Comparison of ENCODE assay signal across 10 cellular contexts in the genomic region with DNA sequence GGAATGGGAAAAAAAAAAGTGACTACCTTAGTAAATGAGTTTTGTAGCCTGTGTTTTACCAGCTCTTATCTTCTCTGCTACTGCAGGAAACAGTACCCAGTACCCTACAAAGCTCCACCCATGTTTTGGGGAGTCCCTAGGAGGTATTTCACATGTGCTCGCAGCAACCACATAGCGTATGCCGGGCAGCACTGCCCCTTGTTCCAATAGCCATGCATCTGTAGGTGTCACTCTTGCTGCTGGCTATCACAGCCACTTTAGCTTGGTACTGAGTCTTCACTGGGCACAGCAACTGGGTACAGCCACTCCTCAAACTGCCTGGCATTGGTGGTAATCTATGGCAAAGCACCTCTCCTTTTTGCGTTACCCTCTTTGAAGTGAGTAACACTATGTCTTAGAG. TPM values are rescaled to one million over a fixed set of nuclear protein-coding genes. Genes with fewer than 3 reads are reported as not detected.
DNase-seq lines count a peak whose midpoint lies in the region; ATAC-seq and TF ChIP-seq lines count a peak whose summit lies in the region.
"Had no signal": no experiment of that assay in that cellular context is flagged by ENCODE, and none has a peak within 500 bp of the region (broad histone marks: within the 10 kb centered on the region; RNA-seq: fewer than 3 reads in every experiment).

No MANE protein-coding gene starts in this region.

- peak; percentile 2 for DNase-seq in DMS 273 (lab: John Stamatoyannopoulos, UW; ENCODE audit: unreplicated experiment)
- no peak for DNase-seq in DMS 273 treated with DMSO at 0.1 percent for 48 hours (lab: John Stamatoyannopoulos, UW)
- peak; percentile 36 for DNase-seq in M059J (ENCODE audit: low read depth)
- peak; percentile 37 for DNase-seq in activated T-helper 1 cell treated with anti-CD3 and anti-CD28 coated beads, Interleukin-12 subunit alpha, Interleukin-12 subunit beta, Interleukin-2, Interleukin-4 antibody, amounts not matched to agents 30 ng/mL and 10 ng/mL and 1 ng/mL, durations not matched to agents 14 hours and 24 hours and 36 hours (ENCODE audit: low spot score)
- no peak for DNase-seq in nephron progenitor cell
- no peak for DNase-seq in endothelial cell (ENCODE audit: low spot score)
- DNase-seq: ovary, Right ventricle myocardium superior had no signal

- ATAC-seq in GM19351 (IDR thresholded peaks at IDR 0.05; ENCODE audit: unreplicated experiment), result no peak
- ATAC-seq in activated CD4-positive, CD25-positive, alpha-beta regulatory T cell treated with anti-CD3 and anti-CD28 coated beads, Interleukin-2, amount 50 U/mL, for 24 hours, result no peak

- H3K27me3 Mint-ChIP-seq in activated T-helper 1 cell treated with anti-CD3 and anti-CD28 coated beads, Interleukin-12 subunit alpha, Interleukin-12 subunit beta, Interleukin-2, Interleukin-4 antibody, amounts not matched to agents 30 ng/mL and 10 ng/mL and 1 ng/mL, durations not matched to agents 14 hours and 24 hours and 36 hours (ENCODE audit: insufficient read depth), result peaks cover 2% of the 10 kb centered on the region
- H3K27me3 Mint-ChIP-seq in nephron progenitor cell (ENCODE audit: low read depth, poor library complexity) (peaks cover 4% of the 10 kb centered on the region), endothelial cell (ENCODE audit: unreplicated experiment) (no peaks in the 10 kb centered on the region)

- H3K4me3 Mint-ChIP-seq in activated T-helper 1 cell treated with anti-CD3 and anti-CD28 coated beads, Interleukin-12 subunit alpha, Interleukin-12 subunit beta, Interleukin-2, Interleukin-4 antibody, amounts not matched to agents 30 ng/mL and 10 ng/mL and 1 ng/mL, durations not matched to agents 14 hours and 24 hours and 36 hours, result peak overlapping the region; percentile 52
- H3K4me3 Mint-ChIP-seq in nephron progenitor cell (peak overlapping the region; percentile 44), endothelial cell (ENCODE audit: unreplicated experiment) (no peak overlapping the region)

- TF ChIP-seq CTCF in nephron progenitor cell (IDR thresholded peaks at IDR 0.05) (no peak), endothelial cell (IDR thresholded peaks at IDR 0.05; ENCODE audit: unreplicated experiment) (no peak)

- intact Hi-C loops in activated T-helper 1 cell treated with anti-CD3 and anti-CD28 coated beads, Interleukin-12 subunit alpha, Interleukin-12 subunit beta, Interleukin-2, Interleukin-4 antibody, amounts not matched to agents 30 ng/mL and 10 ng/mL and 1 ng/mL, durations not matched to agents 14 hours and 24 hours and 36 hours (cut with micrococcal nuclease), result loop anchor here (1.0 kb wide), 1 partner anchor 40 kb away; no protein-coding TSS in a partner anchor

- H3K9me3 Mint-ChIP-seq in activated T-helper 1 cell treated with anti-CD3 and anti-CD28 coated beads, Interleukin-12 subunit alpha, Interleukin-12 subunit beta, Interleukin-2, Interleukin-4 antibody, amounts not matched to agents 30 ng/mL and 10 ng/mL and 1 ng/mL, durations not matched to agents 14 hours and 24 hours and 36 hours, result no peaks in the 10 kb centered on the region
- H3K9me3 Mint-ChIP-seq in nephron progenitor cell (no peaks in the 10 kb centered on the region), endothelial cell (ENCODE audit: unreplicated experiment) (no peaks in the 10 kb centered on the region)

- peak overlapping the region; percentile 53 for H3K27ac Mint-ChIP-seq in activated T-helper 1 cell treated with anti-CD3 and anti-CD28 coated beads, Interleukin-12 subunit alpha, Interleukin-12 subunit beta, Interleukin-2, Interleukin-4 antibody, amounts not matched to agents 30 ng/mL and 10 ng/mL and 1 ng/mL, durations not matched to agents 14 hours and 24 hours and 36 hours
- H3K27ac Mint-ChIP-seq in nephron progenitor cell, result no peak overlapping the region
- no peak overlapping the region for H3K27ac Mint-ChIP-seq in endothelial cell (ENCODE audit: unreplicated experiment)

- H3K4me1 Mint-ChIP-seq in activated T-helper 1 cell treated with anti-CD3 and anti-CD28 coated beads, Interleukin-12 subunit alpha, Interleukin-12 subunit beta, Interleukin-2, Interleukin-4 antibody, amounts not matched to agents 30 ng/mL and 10 ng/mL and 1 ng/mL, durations not matched to agents 14 hours and 24 hours and 36 hours (ENCODE audit: low read depth), result peaks cover 45% of the 10 kb centered on the region
- peaks cover 37% of the 10 kb centered on the region for H3K4me1 Mint-ChIP-seq in nephron progenitor cell
- peaks cover 21% of the 10 kb centered on the region for H3K4me1 Mint-ChIP-seq in endothelial cell (ENCODE audit: unreplicated experiment)

- H3K36me3 Mint-ChIP-seq in activated T-helper 1 cell treated with anti-CD3 and anti-CD28 coated beads, Interleukin-12 subunit alpha, Interleukin-12 subunit beta, Interleukin-2, Interleukin-4 antibody, amounts not matched to agents 30 ng/mL and 10 ng/mL and 1 ng/mL, durations not matched to agents 14 hours and 24 hours and 36 hours (ENCODE audit: low read depth), result peaks cover 5% of the 10 kb centered on the region
- H3K36me3 Mint-ChIP-seq in nephron progenitor cell (ENCODE audit: low read depth) (peaks cover 10% of the 10 kb centered on the region), endothelial cell (ENCODE audit: low read depth, unreplicated experiment) (no peaks in the 10 kb centered on the region)

RNA-seq across cellular contexts. Expression of a gene that starts 2.0 kb away (rescaled TPM):
- 7.6 and 10.1 TPM in 2 replicates for total RNA-seq in M059J (2014; rRNA removed; shearing (Covaris generic))
- 26.8 and 29.9 TPM in 2 replicates for total RNA-seq in activated T-helper 1 cell treated with anti-CD3 and anti-CD28 coated beads, Interleukin-12 subunit alpha, Interleukin-12 subunit beta, Interleukin-2, Interleukin-4 antibody, amounts not matched to agents 30 ng/mL and 10 ng/mL and 1 ng/mL, durations not matched to agents 14 hours and 24 hours and 36 hours
- total RNA-seq in endothelial cell (ENCODE audit: unreplicated experiment), result 18.1 TPM

Comparison
In these comparisons a context has a peak if more than half of its experiments do, and no peak if none do; other contexts are left out.
1. DNase-seq: peak in DMS 273 (single experiment), M059J (single experiment) and activated T-helper 1 cell treated with anti-CD3 and anti-CD28 coated beads, Interleukin-12 subunit alpha, Interleukin-12 subunit beta, Interleukin-2, Interleukin-4 antibody, amounts not matched to agents 30 ng/mL and 10 ng/mL and 1 ng/mL, durations not matched to agents 14 hours and 24 hours and 36 hours (single experiment); none in DMS 273 treated with DMSO at 0.1 percent for 48 hours (single experiment), nephron progenitor cell (single experiment) and endothelial cell (single experiment).